ENCODE assay signal across 27 cellular contexts in the genomic region with DNA sequence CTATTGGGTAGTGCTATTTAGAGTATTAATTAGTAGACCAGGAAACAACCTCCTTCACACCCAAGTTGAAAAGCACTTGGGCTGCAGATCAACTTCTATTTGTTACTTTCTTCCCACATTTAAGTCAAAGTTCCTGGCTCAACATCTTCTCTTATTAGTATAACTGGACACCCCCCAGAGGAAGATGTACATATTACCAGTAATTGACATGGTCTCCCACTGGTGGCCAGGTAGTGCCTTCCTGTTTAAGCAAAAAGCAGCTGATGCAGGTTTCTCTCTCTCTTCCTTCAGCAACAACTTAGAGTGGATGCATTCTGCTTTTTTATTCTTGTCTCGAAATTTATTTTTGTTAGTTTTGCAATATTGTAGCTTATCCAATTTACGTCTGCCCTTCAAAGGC.
"Had no signal": no experiment of that assay in that cellular context is flagged by ENCODE, and none has a peak within 500 bp of the region (broad histone marks: within the 10 kb centered on the region; RNA-seq: fewer than 3 reads in every experiment).

No MANE protein-coding gene starts in this region.

- H3K27ac Mint-ChIP-seq: activated CD4-positive, alpha-beta T cell treated with anti-CD3 and anti-CD28 coated beads for 36 hours; activated naive CD4-positive, alpha-beta T cell treated with anti-CD3 and anti-CD28 coated beads for 36 hours; activated naive CD8-positive, alpha-beta T cell treated with anti-CD3 and anti-CD28 coated beads for 36 hours; effector memory CD8-positive, alpha-beta T cell; immature natural killer cell; progenitor cell of endocrine pancreas had no signal

- H3K27me3 Mint-ChIP-seq: activated CD4-positive, alpha-beta T cell treated with anti-CD3 and anti-CD28 coated beads for 36 hours; activated naive CD8-positive, alpha-beta T cell treated with anti-CD3 and anti-CD28 coated beads for 36 hours; effector memory CD8-positive, alpha-beta T cell; progenitor cell of endocrine pancreas had no signal

- H3K9me3 ChIP-seq: adrenal gland, body of pancreas, heart left ventricle, ovary, right lobe of liver, testis, transverse colon had no signal

- ATAC-seq: activated CD4-positive, alpha-beta T cell treated with anti-CD3 and anti-CD28 coated beads for 36 hours; body of pancreas; effector memory CD8-positive, alpha-beta T cell; heart left ventricle; left colon; right lobe of liver had no signal

- H3K9me3 Mint-ChIP-seq: activated naive CD4-positive, alpha-beta T cell treated with anti-CD3 and anti-CD28 coated beads for 36 hours; activated naive CD8-positive, alpha-beta T cell treated with anti-CD3 and anti-CD28 coated beads for 36 hours had no signal

- H3K4me1 ChIP-seq: adrenal gland, body of pancreas, heart left ventricle, right lobe of liver, testis, transverse colon had no signal

- H3K36me3 Mint-ChIP-seq: activated naive CD8-positive, alpha-beta T cell treated with anti-CD3 and anti-CD28 coated beads for 36 hours had no signal

- DNase-seq: activated CD4-positive, alpha-beta T cell treated with anti-CD3 and anti-CD28 coated beads for 36 hours; activated CD4-positive, alpha-beta T cell treated with anti-CD3 and anti-CD28 coated beads, Interleukin-2, amount 50 U/mL, for 4 hours; activated CD4-positive, CD25-positive, alpha-beta regulatory T cell; activated CD8-positive, alpha-beta memory T cell treated with anti-CD3 and anti-CD28 coated beads for 24 hours; activated effector memory CD4-positive, alpha-beta T cell treated with anti-CD3 and anti-CD28 coated beads, Interleukin-2, amount 50 U/mL, for 16 hours; activated naive CD4-positive, alpha-beta T cell treated with anti-CD3 and anti-CD28 coated beads for 36 hours; activated naive CD8-positive, alpha-beta T cell treated with anti-CD3 and anti-CD28 coated beads for 36 hours; adrenal gland; aorta; body of pancreas; dorsolateral prefrontal cortex; effector memory CD8-positive, alpha-beta T cell; heart left ventricle; hypothalamus; immature natural killer cell; kidney; left colon; mammary epithelial cell; ovary; right lobe of liver; stimulated activated CD4-positive, alpha-beta T cell treated with anti-CD3 and anti-CD28 coated beads, Interleukin-2, amount 100 ng/mL, for 48 hours; stimulated activated naive CD4-positive, alpha-beta T cell treated with Interleukin-2 at 50 U/mL for 16 hours; testis; transverse colon had no signal

- FAIRE-seq: kidney had no signal

- H3K27me3 ChIP-seq: adrenal gland, body of pancreas, cardiac muscle cell, dorsolateral prefrontal cortex, heart left ventricle, ovary, right lobe of liver, testis, transverse colon had no signal

- H3K4me3 ChIP-seq: adrenal gland, body of pancreas, cardiac muscle cell, coronary artery, dorsolateral prefrontal cortex, heart left ventricle, ovary, right lobe of liver, testis, transverse colon had no signal

- H3K4me1 Mint-ChIP-seq: activated CD4-positive, alpha-beta T cell treated with anti-CD3 and anti-CD28 coated beads for 36 hours; activated naive CD8-positive, alpha-beta T cell treated with anti-CD3 and anti-CD28 coated beads for 36 hours; immature natural killer cell had no signal

- H3K27ac ChIP-seq: adrenal gland, body of pancreas, cardiac muscle cell, coronary artery, dorsolateral prefrontal cortex, heart left ventricle, ovary, right lobe of liver, testis, transverse colon had no signal

- H3K4me3 Mint-ChIP-seq: activated CD4-positive, alpha-beta T cell treated with anti-CD3 and anti-CD28 coated beads for 36 hours; activated naive CD4-positive, alpha-beta T cell treated with anti-CD3 and anti-CD28 coated beads for 36 hours; activated naive CD8-positive, alpha-beta T cell treated with anti-CD3 and anti-CD28 coated beads for 36 hours; effector memory CD8-positive, alpha-beta T cell; immature natural killer cell had no signal

- H3K36me3 ChIP-seq: adrenal gland, cardiac muscle cell, heart left ventricle, ovary, right lobe of liver, transverse colon had no signal
